9 cellular contexts compared by ENCODE assay signal in genomic region chrX:154348114-154348531, GRCh38. TPM values are rescaled to one million over a fixed set of nuclear protein-coding genes. Genes with fewer than 3 reads are reported as not detected.
DNase-seq lines count a peak whose midpoint lies in the region; ATAC-seq lines count a peak whose summit lies in the region.
"Had no signal": no experiment of that assay in that cellular context is flagged by ENCODE, and none has a peak within 500 bp of the region (broad histone marks: within the 10 kb centered on the region; RNA-seq: fewer than 3 reads in every experiment).

No MANE protein-coding gene starts in this region.

- H3K27me3 Mint-ChIP-seq in activated CD4-positive, alpha-beta T cell treated with anti-CD3 and anti-CD28 coated beads, Interleukin-2, amount 10 ng/mL, durations not matched to agents 24 days and 14 days, result no peaks in the 10 kb centered on the region
- no peaks in the 10 kb centered on the region for H3K27me3 Mint-ChIP-seq in naive thymus-derived CD4-positive, alpha-beta T cell

- ATAC-seq in naive thymus-derived CD4-positive, alpha-beta T cell, result no peak
- no peak for ATAC-seq in HG02852 (IDR thresholded peaks at IDR 0.05; ENCODE audit: unreplicated experiment)
- no peak for ATAC-seq in left lobe of liver
- ATAC-seq in GM21717 (IDR thresholded peaks at IDR 0.05; ENCODE audit: unreplicated experiment), result no peak

- peaks cover 33 to 56% of the 10 kb centered on the region in 2 donors for H3K4me1 ChIP-seq in naive thymus-derived CD4-positive, alpha-beta T cell (ENCODE audit: control insufficient read depth in 2 of 2, insufficient read depth in 2 of 2, low read length in 2 of 2)
- H3K4me1 ChIP-seq: tibial artery had no signal

- peaks cover 15% of the 10 kb centered on the region for H3K36me3 Mint-ChIP-seq in activated CD4-positive, alpha-beta T cell treated with anti-CD3 and anti-CD28 coated beads, Interleukin-2, amount 10 ng/mL, durations not matched to agents 24 days and 14 days (ENCODE audit: low read depth)
- H3K36me3 Mint-ChIP-seq in naive thymus-derived CD4-positive, alpha-beta T cell, result peaks cover 0 to 2% (median 0%) of the 10 kb centered on the region in 5 donors

- peak overlapping the region; percentile 65 for H3K27ac Mint-ChIP-seq in activated CD4-positive, alpha-beta T cell treated with anti-CD3 and anti-CD28 coated beads, Interleukin-2, amount 10 ng/mL, durations not matched to agents 24 days and 14 days
- peak overlapping the region in 7 of 9 donors; percentile 28 to 91 (median 62) for H3K27ac Mint-ChIP-seq in naive thymus-derived CD4-positive, alpha-beta T cell

- no peaks in the 10 kb centered on the region for H3K9me3 ChIP-seq in naive thymus-derived CD4-positive, alpha-beta T cell (ENCODE audit: control insufficient read depth in 2 of 3, low read length in 3 of 3)
- H3K9me3 ChIP-seq: tibial artery had no signal

- peaks cover 17% of the 10 kb centered on the region for H3K36me3 ChIP-seq in H7 (replicated peaks; ENCODE audit: control insufficient read depth, insufficient read depth, low read length)
- peaks cover 0 to 47% (median 8%) of the 10 kb centered on the region in 3 experiments for H3K36me3 ChIP-seq in naive thymus-derived CD4-positive, alpha-beta T cell (ENCODE audit: control insufficient read depth in 2 of 3, insufficient read depth in 3 of 3, low read length in 3 of 3)

- POLR2A ChIA-PET in naive thymus-derived CD4-positive, alpha-beta T cell (lab: Charles Lee), result interaction anchor here (0.6 to 5.8 kb wide), 5 partner anchors 13 to 139 kb away, joined by 4 to 45 read pairs (median 5); no protein-coding TSS in a partner anchor

- no peak overlapping the region for H3K4me3 Mint-ChIP-seq in activated CD4-positive, alpha-beta T cell treated with anti-CD3 and anti-CD28 coated beads, Interleukin-2, amount 10 ng/mL, durations not matched to agents 24 days and 14 days
- peak overlapping the region in 3 of 10 donors; percentile 16 to 73 (median 41) for H3K4me3 Mint-ChIP-seq in naive thymus-derived CD4-positive, alpha-beta T cell

- H3K9me3 Mint-ChIP-seq in activated CD4-positive, alpha-beta T cell treated with anti-CD3 and anti-CD28 coated beads, Interleukin-2, amount 10 ng/mL, durations not matched to agents 24 days and 14 days, result no peaks in the 10 kb centered on the region
- H3K9me3 Mint-ChIP-seq in naive thymus-derived CD4-positive, alpha-beta T cell, result no peaks in the 10 kb centered on the region

- H3K4me1 Mint-ChIP-seq in activated CD4-positive, alpha-beta T cell treated with anti-CD3 and anti-CD28 coated beads, Interleukin-2, amount 10 ng/mL, durations not matched to agents 24 days and 14 days, result peaks cover 11% of the 10 kb centered on the region
- H3K4me1 Mint-ChIP-seq in naive thymus-derived CD4-positive, alpha-beta T cell, result peaks cover 12 to 39% (median 21%) of the 10 kb centered on the region in 7 donors

- H3K27ac ChIP-seq in naive thymus-derived CD4-positive, alpha-beta T cell (ENCODE audit: low read depth, low read length), result no peak overlapping the region

- CTCF ChIA-PET in naive thymus-derived CD4-positive, alpha-beta T cell (lab: Charles Lee), result interaction anchor here (0.6 to 0.7 kb wide), 2 partner anchors 135 to 336 kb away, joined by 3 to 4 read pairs; no protein-coding TSS in a partner anchor

- DNase-seq in activated CD4-positive, alpha-beta T cell treated with anti-CD3 and anti-CD28 coated beads, Interleukin-2, amount 10 ng/mL, durations not matched to agents 24 days and 14 days, result no peak
- no peak for DNase-seq in activated CD4-positive, alpha-beta T cell treated with anti-CD3 and anti-CD28 coated beads for 1 hour
- peak; percentile 54 for DNase-seq in H7
- peak; percentile 31 for DNase-seq in amniotic epithelial cell (ENCODE audit: low read depth)
- DNase-seq in naive thymus-derived CD4-positive, alpha-beta T cell, result no peak
- DNase-seq in left lobe of liver (ENCODE audit: low spot score), result no peak

- H3K27me3 ChIP-seq in H7 (ENCODE audit: control insufficient read depth, insufficient read depth, low read length), result no peaks in the 10 kb centered on the region
- no peaks in the 10 kb centered on the region for H3K27me3 ChIP-seq in naive thymus-derived CD4-positive, alpha-beta T cell (ENCODE audit: control insufficient read depth in 2 of 2, insufficient read depth in 2 of 2, low read length in 2 of 2)
- H3K27me3 ChIP-seq: tibial artery had no signal

- intact Hi-C loops in activated CD4-positive, alpha-beta T cell treated with anti-CD3 and anti-CD28 coated beads, Interleukin-2, amount 10 ng/mL, durations not matched to agents 24 days and 14 days (cut with micrococcal nuclease), result no loop called here
- intact Hi-C loops in naive thymus-derived CD4-positive, alpha-beta T cell (cut with micrococcal nuclease), result no loop called here

- no peak overlapping the region for H3K4me3 ChIP-seq in H7 (ENCODE audit: insufficient read depth, low read depth, low read length)
- H3K4me3 ChIP-seq in naive thymus-derived CD4-positive, alpha-beta T cell (ENCODE audit: low read length), result no peak overlapping the region
- H3K4me3 ChIP-seq: tibial artery had no signal

RNA-seq across cellular contexts. Expression of gene FLNA, which starts 26.3 kb away (rescaled TPM):
- 824 and 840 TPM in 2 replicates for total RNA-seq in activated CD4-positive, alpha-beta T cell treated with anti-CD3 and anti-CD28 coated beads, Interleukin-2, amount 10 ng/mL, durations not matched to agents 24 days and 14 days
- total RNA-seq in H7 (2014; rRNA removed; shearing (Covaris generic)), result 799 and 827 TPM in 2 replicates
- total RNA-seq in naive thymus-derived CD4-positive, alpha-beta T cell, result 1,000 to 10,000 TPM in 2 of 5 experiments, 100 to 1,000 TPM in 3; 440 to 1,423 (median 604) TPM
- 100 to 1,000 TPM in 1 of 2 donors, 10 to 100 TPM in 1; 96.0 to 333 TPM for polyA plus RNA-seq in naive thymus-derived CD4-positive, alpha-beta T cell
- total RNA-seq in left lobe of liver, result 76.6 TPM

RNA-seq across cellular contexts. Expression of gene EMD, which starts 31.0 kb away (rescaled TPM):
- total RNA-seq in activated CD4-positive, alpha-beta T cell treated with anti-CD3 and anti-CD28 coated beads, Interleukin-2, amount 10 ng/mL, durations not matched to agents 24 days and 14 days, result 91.7 and 92.8 TPM in 2 replicates
- 56.2 and 57.1 TPM in 2 replicates for total RNA-seq in H7 (2014; rRNA removed; shearing (Covaris generic))
- total RNA-seq in naive thymus-derived CD4-positive, alpha-beta T cell, result 100 to 1,000 TPM in 2 of 5 experiments, 10 to 100 TPM in 3; 53.5 to 141 (median 89.9) TPM
- polyA plus RNA-seq in naive thymus-derived CD4-positive, alpha-beta T cell, result 10 to 100 TPM; 31.5 to 34.6 TPM
- total RNA-seq in left lobe of liver, result 19.5 TPM

RNA-seq across cellular contexts. Expression of gene RPL10, which starts 50.1 kb away (rescaled TPM):
- total RNA-seq in activated CD4-positive, alpha-beta T cell treated with anti-CD3 and anti-CD28 coated beads, Interleukin-2, amount 10 ng/mL, durations not matched to agents 24 days and 14 days, result 2,338 and 2,364 TPM in 2 replicates
- total RNA-seq in H7 (2014; rRNA removed; shearing (Covaris generic)), result 4,112 and 4,296 TPM in 2 replicates
- total RNA-seq in naive thymus-derived CD4-positive, alpha-beta T cell, result 1,000 to 10,000 TPM; 2,926 to 5,130 (median 5,063) TPM
- 1,000 to 10,000 TPM; 6,302 to 7,439 TPM for polyA plus RNA-seq in naive thymus-derived CD4-positive, alpha-beta T cell
- total RNA-seq in left lobe of liver, result 1,085 TPM

RNA-seq across cellular contexts. Expression of gene TKTL1, which starts 52.5 kb away (rescaled TPM):
- not detected in 2 replicates for total RNA-seq in activated CD4-positive, alpha-beta T cell treated with anti-CD3 and anti-CD28 coated beads, Interleukin-2, amount 10 ng/mL, durations not matched to agents 24 days and 14 days
- total RNA-seq in H7 (2014; rRNA removed; shearing (Covaris generic)), result 1.6 TPM in 1 of 2 replicates, not detected in the other
- total RNA-seq in naive thymus-derived CD4-positive, alpha-beta T cell, result 1 to 10 TPM in 4 of 5 experiments, under 1 TPM in 1; 0.58 to 4.7 (median 3.2) TPM
- polyA plus RNA-seq in naive thymus-derived CD4-positive, alpha-beta T cell, result 10 to 100 TPM; 35.7 to 47.7 TPM
- not detected for total RNA-seq in left lobe of liver

RNA-seq across cellular contexts. Expression of gene TEX28, which starts 53.2 kb away (rescaled TPM):
- total RNA-seq in activated CD4-positive, alpha-beta T cell treated with anti-CD3 and anti-CD28 coated beads, Interleukin-2, amount 10 ng/mL, durations not matched to agents 24 days and 14 days, result not detected in 2 replicates
- total RNA-seq in H7 (2014; rRNA removed; shearing (Covaris generic)), result not detected in 2 replicates
- total RNA-seq in naive thymus-derived CD4-positive, alpha-beta T cell, result not detected
- polyA plus RNA-seq in naive thymus-derived CD4-positive, alpha-beta T cell, result not detected
- total RNA-seq in left lobe of liver, result not detected

Comparison
In these comparisons a context has a peak if more than half of its experiments do, and no peak if none do; other contexts are left out.
1. DNase-seq: peak in H7 (single experiment) and amniotic epithelial cell (single experiment); none in activated CD4-positive, alpha-beta T cell treated with anti-CD3 and anti-CD28 coated beads, Interleukin-2, amount 10 ng/mL, durations not matched to agents 24 days and 14 days (single experiment), activated CD4-positive, alpha-beta T cell treated with anti-CD3 and anti-CD28 coated beads for 1 hour (single experiment), naive thymus-derived CD4-positive, alpha-beta T cell (0 of 9) and left lobe of liver (single experiment).